3 cellular contexts compared by ENCODE assay signal in genomic region chr12:18352312-18352711, GRCh38.
"Had no signal": no experiment of that assay in that cellular context is flagged by ENCODE, and none has a peak within 500 bp of the region (broad histone marks: within the 10 kb centered on the region; RNA-seq: fewer than 3 reads in every experiment).

No MANE protein-coding gene starts in this region.

- DNase-seq: GDM1, GF-D8 had no signal

- H3K4me3 ChIP-seq: GM12878 had no signal

- ATAC-seq: GM12878 had no signal
